Comparison of ENCODE assay signal across 9 cellular contexts in genomic region chr14:90513151-90514014, GRCh38.
DNase-seq lines count a peak whose midpoint lies in the region; ATAC-seq and TF ChIP-seq lines count a peak whose summit lies in the region.
"Had no signal": no experiment of that assay in that cellular context is flagged by ENCODE, and none has a peak within 500 bp of the region (broad histone marks: within the 10 kb centered on the region; RNA-seq: fewer than 3 reads in every experiment).

No MANE protein-coding gene starts in this region.

- peak; percentile 54 for DNase-seq in Daoy (ENCODE audit: low read depth)
- DNase-seq in NCI-H460 (ENCODE audit: extremely low read depth, low read depth), result peak; percentile 56
- DNase-seq in fibroblast of pulmonary artery (ENCODE audit: low read depth), result peak; percentile 47
- peak; percentile 59 to 99 (median 95) for DNase-seq in nucleus accumbens (lab: John Stamatoyannopoulos, UW)
- no peak for DNase-seq in effector CD8-positive, alpha-beta T cell (lab: John Stamatoyannopoulos, UW)
- DNase-seq: naive B cell had no signal

- no peak for TF ChIP-seq CTCF in fibroblast of pulmonary artery (IDR thresholded peaks at IDR 0.05; ENCODE audit: low read length, missing control alignments)

- ATAC-seq in HG02763 (IDR thresholded peaks at IDR 0.05; ENCODE audit: unreplicated experiment), result no peak
- ATAC-seq in HG02973 (IDR thresholded peaks at IDR 0.05; ENCODE audit: unreplicated experiment), result no peak
- ATAC-seq in GM21723 (IDR thresholded peaks at IDR 0.05; ENCODE audit: unreplicated experiment), result no peak

- H3K4me3 ChIP-seq in fibroblast of pulmonary artery (replicated peaks; ENCODE audit: low read depth, low read length), result no peak overlapping the region
